ENCODE assay signal across 1 cellular context in genomic region chr9:15277400-15278137, GRCh38.
TF ChIP-seq lines count a peak whose summit lies in the region.

No MANE protein-coding gene starts in this region.

TF ChIP-seq in GM23338, 12 proteins besides CTCF, POLR2A, EP300 and RAD21:
- TF ChIP-seq ZNF462 (CRISPR knock-in tag; IDR thresholded peaks at IDR 0.05) (no peak), CREB1 (CRISPR knock-in tag; IDR thresholded peaks at IDR 0.05; ENCODE audit: low read depth) (no peak), ZNF114 (CRISPR knock-in tag; IDR thresholded peaks at IDR 0.05) (no peak), ZNF331 (CRISPR knock-in tag; IDR thresholded peaks at IDR 0.05; ENCODE audit: low read depth) (no peak), POLR2AphosphoS5 (IDR thresholded peaks at IDR 0.05; ENCODE audit: low read depth) (no peak), STAT1 (IDR thresholded peaks at IDR 0.05; ENCODE audit: unreplicated experiment) (no peak), EZH2 (IDR thresholded peaks at IDR 0.05; ENCODE audit: low read depth, unreplicated experiment) (no peak), REST (IDR thresholded peaks at IDR 0.05; ENCODE audit: unreplicated experiment) (no peak), EZH2phosphoT487 (IDR thresholded peaks at IDR 0.05; ENCODE audit: unreplicated experiment) (no peak), JUNB (IDR thresholded peaks at IDR 0.05; ENCODE audit: unreplicated experiment) (no peak), NANOG (IDR thresholded peaks at IDR 0.05; ENCODE audit: borderline replicate concordance) (no peak), ETS1 (IDR thresholded peaks at IDR 0.05) (no peak)
